20 cellular contexts compared by ENCODE assay signal in genomic region chr18:2913398-2914005, GRCh38.
A peak's percentile ranks its signal among the peaks of the same experiment; 100 is the strongest.
DNase-seq lines count a peak whose midpoint lies in the region; ATAC-seq and TF ChIP-seq lines count a peak whose summit lies in the region.
"Had no signal": no experiment of that assay in that cellular context is flagged by ENCODE, and none has a peak within 500 bp of the region (broad histone marks: within the 10 kb centered on the region; RNA-seq: fewer than 3 reads in every experiment).

No MANE protein-coding gene starts in this region.

- ATAC-seq in T-helper 17 cell (no peak), GM21526 (IDR thresholded peaks at IDR 0.05; ENCODE audit: low FRiP score, unreplicated experiment) (no peak)

- intact Hi-C loops in thyroid gland (cut with DNase I), result loop anchor here (10.0 kb wide), 1 partner anchor 139 kb away; no protein-coding TSS in a partner anchor

- H3K27me3 ChIP-seq in thyroid gland, result no peaks in the 10 kb centered on the region
- H3K27me3 ChIP-seq: adrenal gland, heart left ventricle had no signal

- H3K4me1 ChIP-seq in thyroid gland, result peaks cover 14 to 18% of the 10 kb centered on the region in 2 donors
- H3K4me1 ChIP-seq: adrenal gland had no signal

- peaks cover 61% of the 10 kb centered on the region for H3K36me3 Mint-ChIP-seq in activated naive CD4-positive, alpha-beta T cell treated with anti-CD3 and anti-CD28 coated beads, Interleukin-2, amount 10 ng/mL, durations not matched to agents 7 days and 5 days
- H3K36me3 Mint-ChIP-seq in T-helper 17 cell (ENCODE audit: low read depth) (no peaks in the 10 kb centered on the region), nephron (ENCODE audit: low read depth) (peaks cover 31% of the 10 kb centered on the region)

- WGBS in thyroid gland, 2 donors, result 64 to 81% methylated on average over 14 to 17 of the region's 17 CpGs

- CTCF ChIA-PET in activated naive CD4-positive, alpha-beta T cell treated with anti-CD3 and anti-CD28 coated beads, Interleukin-2, amount 10 ng/mL, durations not matched to agents 7 days and 5 days (lab: Charles Lee), result interaction anchor here (1.0 to 1.7 kb wide), 3 partner anchors 19 to 241 kb away, joined by 3 to 4 read pairs (median 3); no protein-coding TSS in a partner anchor

- no peak for TF ChIP-seq POLR2A in thyroid gland (IDR thresholded peaks at IDR 0.05)

- H3K27me3 Mint-ChIP-seq in activated naive CD4-positive, alpha-beta T cell treated with anti-CD3 and anti-CD28 coated beads, Interleukin-2, amount 10 ng/mL, durations not matched to agents 7 days and 5 days, result no peaks in the 10 kb centered on the region
- H3K27me3 Mint-ChIP-seq in T-helper 17 cell (no peaks in the 10 kb centered on the region), nephron (ENCODE audit: low read depth) (peaks cover 3% of the 10 kb centered on the region)
- H3K27me3 Mint-ChIP-seq: CD4-positive, alpha-beta memory T cell had no signal

- H3K9me3 Mint-ChIP-seq in activated naive CD4-positive, alpha-beta T cell treated with anti-CD3 and anti-CD28 coated beads, Interleukin-2, amount 10 ng/mL, durations not matched to agents 7 days and 5 days, result no peaks in the 10 kb centered on the region
- H3K9me3 Mint-ChIP-seq in nephron, result no peaks in the 10 kb centered on the region
- H3K9me3 Mint-ChIP-seq: activated T-helper 1 cell treated with anti-CD3 and anti-CD28 coated beads, Interleukin-12 subunit alpha, Interleukin-12 subunit beta, Interleukin-2, Interleukin-4 antibody, amounts not matched to agents 30 ng/mL and 10 ng/mL and 1 ng/mL, durations not matched to agents 14 hours and 24 hours and 36 hours had no signal

- H3K36me3 ChIP-seq in thyroid gland, result peaks cover 26 to 38% of the 10 kb centered on the region in 2 donors

- H3K4me3 ChIP-seq in thyroid gland (replicated peaks in 1 of 3), result no peak overlapping the region
- H3K4me3 ChIP-seq: adrenal gland, heart left ventricle, tibial artery had no signal

- no peak overlapping the region for H3K4me3 Mint-ChIP-seq in activated naive CD4-positive, alpha-beta T cell treated with anti-CD3 and anti-CD28 coated beads, Interleukin-2, amount 10 ng/mL, durations not matched to agents 7 days and 5 days
- H3K4me3 Mint-ChIP-seq in T-helper 17 cell (no peak overlapping the region), nephron (peak overlapping the region in 2 of 3 experiments; percentile 31 to 61)
- H3K4me3 Mint-ChIP-seq: activated T-helper 1 cell treated with anti-CD3 and anti-CD28 coated beads, Interleukin-12 subunit alpha, Interleukin-12 subunit beta, Interleukin-2, Interleukin-4 antibody, amounts not matched to agents 30 ng/mL and 10 ng/mL and 1 ng/mL, durations not matched to agents 14 hours and 24 hours and 36 hours; CD4-positive, alpha-beta memory T cell had no signal

- H3K27ac ChIP-seq in thyroid gland, result no peak overlapping the region
- H3K27ac ChIP-seq: adrenal gland, heart left ventricle, tibial artery had no signal

- no peak for DNase-seq in activated naive CD4-positive, alpha-beta T cell treated with anti-CD3 and anti-CD28 coated beads, Interleukin-2, amount 10 ng/mL, durations not matched to agents 7 days and 5 days
- no peak for DNase-seq in activated naive CD4-positive, alpha-beta T cell treated with anti-CD3 and anti-CD28 coated beads, Interleukin-2, amount 50 U/mL, for 16 hours
- DNase-seq in T-helper 17 cell, result no peak
- peak; percentile 17 to 29 for DNase-seq in thyroid gland
- DNase-seq in stimulated activated CD4-positive, alpha-beta T cell treated with anti-CD3 and anti-CD28 coated beads, Interleukin-4, amount 100 ng/mL, for 1 hour, result no peak
- no peak for DNase-seq in AG20443 (ENCODE audit: low spot score)
- DNase-seq: CD4-positive, alpha-beta memory T cell; DMS53; Karpas-422; NCI-H1048; NCI-H2029; NCI-H226; NCI-H82; SIG-M5; tibial artery had no signal

- H3K9me3 ChIP-seq in T-helper 17 cell (ENCODE audit: control insufficient read depth, low read length, poor library complexity, severe bottlenecking), result no peaks in the 10 kb centered on the region
- H3K9me3 ChIP-seq in thyroid gland, result no peaks in the 10 kb centered on the region
- H3K9me3 ChIP-seq: adrenal gland, heart left ventricle, tibial artery had no signal

- peaks cover 33% of the 10 kb centered on the region for H3K4me1 Mint-ChIP-seq in activated naive CD4-positive, alpha-beta T cell treated with anti-CD3 and anti-CD28 coated beads, Interleukin-2, amount 10 ng/mL, durations not matched to agents 7 days and 5 days
- H3K4me1 Mint-ChIP-seq in T-helper 17 cell (peaks cover 23% of the 10 kb centered on the region), nephron (peaks cover 39% of the 10 kb centered on the region)

- TF ChIP-seq CTCF in nephron (IDR thresholded peaks at IDR 0.05; ENCODE audit: unreplicated experiment in 3 of 3), result no peak
- no peak for TF ChIP-seq CTCF in thyroid gland (IDR thresholded peaks at IDR 0.05)

- H3K27ac Mint-ChIP-seq in activated naive CD4-positive, alpha-beta T cell treated with anti-CD3 and anti-CD28 coated beads, Interleukin-2, amount 10 ng/mL, durations not matched to agents 7 days and 5 days, result peak overlapping the region; percentile 52
- H3K27ac Mint-ChIP-seq in T-helper 17 cell (peak overlapping the region; percentile 16), nephron (peak overlapping the region; percentile 84 to 91 (median 84))
- H3K27ac Mint-ChIP-seq: activated T-helper 1 cell treated with anti-CD3 and anti-CD28 coated beads, Interleukin-12 subunit alpha, Interleukin-12 subunit beta, Interleukin-2, Interleukin-4 antibody, amounts not matched to agents 30 ng/mL and 10 ng/mL and 1 ng/mL, durations not matched to agents 14 hours and 24 hours and 36 hours had no signal

Comparison
In these comparisons a context has a peak if more than half of its experiments do, and no peak if none do; other contexts are left out.
1. DNase-seq: peak in thyroid gland (2 of 2); none in activated naive CD4-positive, alpha-beta T cell treated with anti-CD3 and anti-CD28 coated beads, Interleukin-2, amount 10 ng/mL, durations not matched to agents 7 days and 5 days (single experiment), activated naive CD4-positive, alpha-beta T cell treated with anti-CD3 and anti-CD28 coated beads, Interleukin-2, amount 50 U/mL, for 16 hours (single experiment), T-helper 17 cell (0 of 3), stimulated activated CD4-positive, alpha-beta T cell treated with anti-CD3 and anti-CD28 coated beads, Interleukin-4, amount 100 ng/mL, for 1 hour (single experiment) and AG20443 (single experiment).
2. H3K27ac Mint-ChIP-seq: peak in every context shown above with its lines; median percentile 84 in nephron; 52 in activated naive CD4-positive, alpha-beta T cell treated with anti-CD3 and anti-CD28 coated beads, Interleukin-2, amount 10 ng/mL, durations not matched to agents 7 days and 5 days; 16 in T-helper 17 cell.
3. H3K4me3 Mint-ChIP-seq: peak in nephron (2 of 3); none in activated naive CD4-positive, alpha-beta T cell treated with anti-CD3 and anti-CD28 coated beads, Interleukin-2, amount 10 ng/mL, durations not matched to agents 7 days and 5 days (single experiment) and T-helper 17 cell (single experiment).